In the genomic region with DNA sequence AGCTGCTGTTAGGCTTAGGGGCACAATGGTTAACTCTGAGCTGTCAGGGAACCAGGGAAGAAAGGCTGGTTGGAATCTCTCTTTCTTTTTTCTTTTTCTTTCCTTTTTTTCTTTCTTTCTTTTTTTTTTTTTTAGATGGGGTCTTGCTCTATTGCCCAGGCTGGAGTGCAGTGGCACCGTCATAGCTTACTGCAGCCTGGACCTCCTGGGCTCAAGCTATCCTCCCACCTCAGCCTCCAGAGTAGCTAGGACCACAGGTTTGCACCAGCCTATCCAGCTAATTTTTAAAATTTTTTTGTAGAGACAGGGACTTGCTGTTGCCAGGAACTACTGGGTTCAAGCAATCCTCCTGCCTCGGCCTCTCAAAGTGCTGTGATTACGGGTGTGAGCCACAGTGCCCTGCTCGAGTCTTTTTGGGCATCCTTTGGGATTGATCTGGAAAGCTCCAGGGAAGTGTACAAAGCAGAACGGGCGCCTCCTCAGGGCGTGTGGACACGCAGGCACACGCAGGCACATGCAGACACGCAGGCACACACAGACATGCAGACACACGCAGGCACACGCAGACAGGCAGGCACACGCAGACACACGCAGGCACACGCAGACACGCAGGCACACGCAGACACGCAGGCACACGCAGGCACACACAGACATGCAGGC, we compare ENCODE assay signal across 17 cellular contexts.
DNase-seq lines count a peak whose midpoint lies in the region; ATAC-seq, FAIRE-seq and TF ChIP-seq lines count a peak whose summit lies in the region.
"Had no signal": no experiment of that assay in that cellular context is flagged by ENCODE, and none has a peak within 500 bp of the region (broad histone marks: within the 10 kb centered on the region; RNA-seq: fewer than 3 reads in every experiment).

No MANE protein-coding gene starts in this region.

- H2AK5ac ChIP-seq in H1 (ENCODE audit: low read depth, low read length) (peak overlapping the region; percentile 99; the same call in 1 of the 2 replicates), trophoblast cell (ENCODE audit: low read length) (peak overlapping the region; percentile 77)

- TF ChIP-seq RAD21 in A549 (conservative IDR thresholded peaks at IDR 0.05 in 1 of 2, IDR thresholded peaks at IDR 0.05 in 1 of 2) (no peak), HCT116 (IDR thresholded peaks at IDR 0.05; ENCODE audit: low read depth) (no peak), H1 (IDR thresholded peaks at IDR 0.05 in 1 of 2, conservative IDR thresholded peaks at IDR 0.05 in 1 of 2; ENCODE audit: low read depth in 2 of 2, low read length in 2 of 2) (no peak)

- no peak overlapping the region for H4K91ac ChIP-seq in H1 (replicated peaks; ENCODE audit: insufficient read length, low read length)
- peak overlapping the region; percentile 74 for H4K91ac ChIP-seq in trophoblast cell (ENCODE audit: low read depth, low read length)

- no peak overlapping the region for H2AFZ ChIP-seq in HCT116 (ENCODE audit: low read depth, low read length, poor library complexity, severe bottlenecking)
- no peak overlapping the region for H2AFZ ChIP-seq in H1 (ENCODE audit: low read length)
- no peak overlapping the region for H2AFZ ChIP-seq in trophoblast cell (ENCODE audit: insufficient read depth, low read length, poor library complexity)
- H2AFZ ChIP-seq in PC-3 (ENCODE audit: low read length): no peak overlapping the region

- H2BK20ac ChIP-seq in H1 (ENCODE audit: low read length): no peak overlapping the region

- H3K36me3 ChIP-seq in HCT116 (ENCODE audit: control insufficient read depth in 1 of 2, insufficient read depth in 2 of 2, low read length in 2 of 2) (no peaks in the 10 kb centered on the region), H1 (ENCODE audit: control insufficient read depth in 2 of 4, insufficient read depth in 4 of 4, low read length in 3 of 4) (no peaks in the 10 kb centered on the region), trophoblast cell (ENCODE audit: control insufficient read depth in 1 of 2, insufficient read depth in 2 of 2, low read length in 2 of 2) (no peaks in the 10 kb centered on the region), PC-3 (ENCODE audit: low read depth, low read length) (no peaks in the 10 kb centered on the region)

- DNase-seq in A549 (ENCODE audit: low read depth in 1 of 2, low spot score in 1 of 2) (no peak), HCT116 (ENCODE audit: low read depth, low spot score) (no peak), H1 (ENCODE audit: low read depth in 1 of 2, low spot score in 2 of 2) (no peak), trophoblast cell (no peak), AG08395 (ENCODE audit: low spot score) (no peak), PC-3 (no peak), GM10248 (ENCODE audit: extremely low spot score) (no peak), NCI-H446 (lab: John Stamatoyannopoulos, UW) (no peak)
- DNase-seq: ACHN, COR-L47, HCEC 1CT, KBM-7, NCI-H1417 treated with DMSO at 0.1 percent for 48 hours, NCI-H2029, NCI-H774, SHP77, SK-N-SH had no signal

- peaks cover 3% of the 10 kb centered on the region; the same call in 1 of the 2 replicates for H3K23me2 ChIP-seq in H1 (ENCODE audit: low read depth, low read length)

- CTCF ChIA-PET in A549 (lab: Yijun Ruan, JAX): interaction anchor here (0.9 kb wide), 1 partner anchor 101 kb away, joined by 3 read pairs; no protein-coding TSS in a partner anchor
- CTCF ChIA-PET in HCT116 (lab: Charles Lee): no interaction called here
- CTCF ChIA-PET in H1 (lab: Charles Lee; ENCODE audit: partially characterized antibody): interaction anchor here (0.7 to 0.8 kb wide), 2 partner anchors 31 to 51 kb away, joined by 3 read pairs; no protein-coding TSS in a partner anchor
- CTCF ChIA-PET in PC-3 (lab: Charles Lee): no interaction called here
- CTCF ChIA-PET in GM10248 (lab: Yijun Ruan, JAX): interaction anchor here (0.7 to 1.1 kb wide), 2 partner anchors 22 to 36 kb away, joined by 3 to 4 read pairs; no protein-coding TSS in a partner anchor

- no peaks in the 10 kb centered on the region for H3K9me2 ChIP-seq in HCT116 (ENCODE audit: insufficient read depth)
- H3K9me2 ChIP-seq in PC-3 (replicated peaks; ENCODE audit: low read length): no peaks in the 10 kb centered on the region
- H3K9me2 ChIP-seq: SK-N-SH had no signal

- H3K27ac ChIP-seq in A549 (peak overlapping the region; percentile 96; a peak in 5 of 6 replicates), HCT116 (ENCODE audit: low read depth, low read length) (peak overlapping the region; percentile 14; the same call in 1 of the 2 replicates), H1 (ENCODE audit: low read depth, low read length) (no peak overlapping the region), trophoblast cell (ENCODE audit: low read depth, low read length) (no peak overlapping the region), PC-3 (ENCODE audit: low read length) (no peak overlapping the region)

- H2BK12ac ChIP-seq in H1 (ENCODE audit: low read depth, low read length) (peak overlapping the region; percentile 68; the same call in 1 of the 2 replicates), trophoblast cell (ENCODE audit: low read length) (peak overlapping the region; percentile 59)

- 90% methylated on average over 18 of the region's 19 CpGs for WGBS in A549 (ENCODE audit: missing lambda C conversion rate)
- WGBS in H1 (ENCODE audit: extremely low coverage in 1 of 2, insufficient coverage in 1 of 2, insufficient read length in 1 of 2, insufficient replicate concordance in 2 of 2, low coverage in 1 of 2, low lambda C conversion rate in 2 of 2, missing lambda C conversion rate in 1 of 2), 2 experiments: 95% methylated on average over 18 of the region's 19 CpGs; no CpG with 5 or more reads in 1 of the 2 experiments
- WGBS in trophoblast cell (ENCODE audit: extremely low coverage, insufficient coverage, insufficient read length): no CpG with 5 or more reads among the region's 19 CpGs

- H3K23ac ChIP-seq in H1 (ENCODE audit: insufficient read length) (no peak overlapping the region), trophoblast cell (ENCODE audit: low read length) (no peak overlapping the region)

- intact Hi-C loops in HCT116 (cut with micrococcal nuclease) (no loop called here), PC-3 (cut with micrococcal nuclease) (no loop called here)

- H3K4me1 ChIP-seq in A549 (peaks cover 35% of the 10 kb centered on the region), HCT116 (ENCODE audit: control insufficient read depth in 1 of 2, insufficient read depth in 2 of 2, low read length in 2 of 2) (peaks cover 27 to 39% of the 10 kb centered on the region in 2 experiments), H1 (replicated peaks in 1 of 4; ENCODE audit: control insufficient read depth in 3 of 4, insufficient read depth in 4 of 4, low read length in 3 of 4) (peaks cover 0 to 12% (median 7%) of the 10 kb centered on the region in 4 experiments; a peak in 4 of 7 replicates), trophoblast cell (ENCODE audit: control insufficient read depth in 1 of 2, insufficient read depth in 2 of 2, low read length in 2 of 2) (peaks cover 26 to 37% of the 10 kb centered on the region in 2 experiments), PC-3 (ENCODE audit: insufficient read depth, low read length) (peaks cover 22% of the 10 kb centered on the region)

- H3K9me3 ChIP-seq in A549 (no peaks in the 10 kb centered on the region), HCT116 (ENCODE audit: control insufficient read depth in 1 of 2, insufficient read depth in 1 of 2, low read depth in 1 of 2, low read length in 2 of 2) (0 out of 4 replicates have a peak, but pooled peaks cover 0 to 2% of the 10 kb centered on the region in 2 experiments), H1 (ENCODE audit: insufficient read depth in 2 of 2, low read depth in 1 of 2, low read length in 1 of 2) (peaks cover 0 to 8% of the 10 kb centered on the region in 2 experiments; a peak in 1 of 4 replicates), trophoblast cell (ENCODE audit: insufficient read depth, low read depth, low read length) (peaks cover 5% of the 10 kb centered on the region), PC-3 (ENCODE audit: low read length) (no peaks in the 10 kb centered on the region)
- H3K9me3 ChIP-seq: SK-N-SH had no signal

- no peak overlapping the region for H2BK15ac ChIP-seq in H1 (ENCODE audit: low read length)

- POLR2A ChIA-PET in A549 (lab: Yijun Ruan, JAX): no interaction called here
- POLR2A ChIA-PET in HCT116 (lab: Charles Lee): no interaction called here
- POLR2A ChIA-PET in H1 (lab: Charles Lee; ENCODE audit: partially characterized antibody): interaction anchor here (0.7 to 1.3 kb wide), 5 partner anchors 13 to 99 kb away, joined by 3 to 5 read pairs (median 3); no protein-coding TSS in a partner anchor
- POLR2A ChIA-PET in PC-3 (lab: Charles Lee; ENCODE audit: unreplicated experiment): no interaction called here
- POLR2A ChIA-PET in GM10248 (lab: Yijun Ruan, JAX): no interaction called here

- TF ChIP-seq EP300 in A549 (IDR thresholded peaks at IDR 0.05): no peak
- no peak for TF ChIP-seq EP300 in H1 (IDR thresholded peaks at IDR 0.05; ENCODE audit: borderline replicate concordance in 1 of 2, low read depth in 2 of 2, low read length in 2 of 2)

- H3K4me3 ChIP-seq in A549 (no peak overlapping the region), HCT116 (replicated peaks in 1 of 2; ENCODE audit: low read depth in 1 of 2, low read length in 2 of 2) (no peak overlapping the region), H1 (ENCODE audit: extremely low read depth in 1 of 4, insufficient read depth in 2 of 4, low read depth in 3 of 4, low read length in 4 of 4) (no peak overlapping the region), trophoblast cell (ENCODE audit: low read depth, low read length) (peak overlapping the region; percentile 62), PC-3 (ENCODE audit: low read length) (no peak overlapping the region)

- no TSS peak for BruUV-seq in HCT116 (replicated peaks; lab: Mats Ljungman, UMichigan)
- no TSS peak for BruUV-seq in PC-3 (replicated peaks; lab: Mats Ljungman, UMichigan)

- peaks cover 4% of the 10 kb centered on the region for H3F3A ChIP-seq in PC-3 (ENCODE audit: low read length, unreplicated experiment)

- H4K20me1 ChIP-seq in HCT116 (ENCODE audit: insufficient read depth) (no peaks in the 10 kb centered on the region), H1 (replicated peaks in 1 of 2; ENCODE audit: control insufficient read depth in 1 of 2, insufficient read depth in 2 of 2, low read length in 2 of 2) (peaks cover 2 to 5% of the 10 kb centered on the region in 2 experiments), PC-3 (ENCODE audit: low read length) (no peaks in the 10 kb centered on the region)

- ATAC-seq in A549 (no peak), HCT116 (no peak), PC-3 (no peak)

- H2BK120ac ChIP-seq in H1 (replicated peaks; ENCODE audit: low read depth, low read length) (no peak overlapping the region), trophoblast cell (ENCODE audit: insufficient read depth, low read length, poor library complexity) (peak overlapping the region; percentile 10)

- H3K14ac ChIP-seq in H1 (ENCODE audit: insufficient read length): no peak overlapping the region
- no peak overlapping the region for H3K14ac ChIP-seq in trophoblast cell (ENCODE audit: low read length)

- TF ChIP-seq POLR2A in A549 (IDR thresholded peaks at IDR 0.05; ENCODE audit: low read length) (no peak), HCT116 (IDR thresholded peaks at IDR 0.05; ENCODE audit: borderline replicate concordance, extremely low read depth, insufficient read depth, insufficient read length) (no peak), H1 (IDR thresholded peaks at IDR 0.05; ENCODE audit: control extremely low read depth in 1 of 2, low read depth in 2 of 2, low read length in 2 of 2) (no peak)

- TF ChIP-seq CTCF in A549 (IDR thresholded peaks at IDR 0.05) (no peak), HCT116 (IDR thresholded peaks at IDR 0.05 in 2 of 3, conservative IDR thresholded peaks at IDR 0.05 in 1 of 3; ENCODE audit: borderline replicate concordance in 1 of 3, insufficient read depth in 1 of 3, low read depth in 2 of 3, low read length in 2 of 3) (no peak), H1 (IDR thresholded peaks at IDR 0.05; ENCODE audit: control extremely low read depth in 1 of 3, insufficient read depth in 1 of 3, low read depth in 1 of 3, low read length in 3 of 3) (no peak), PC-3 (conservative IDR thresholded peaks at IDR 0.05; ENCODE audit: low read depth, low read length) (no peak), GM10248 (IDR thresholded peaks at IDR 0.05; ENCODE audit: control extremely low read depth, extremely low read depth, low read depth, missing control alignments) (no peak)

- H3K79me1 ChIP-seq in H1 (ENCODE audit: low read depth, low read length) (no peaks in the 10 kb centered on the region), trophoblast cell (ENCODE audit: low read length) (peaks cover 51% of the 10 kb centered on the region)

- RAD21 ChIA-PET in HCT116 (lab: Charles Lee; ENCODE audit: low non-redundant PET in 1 of 2, low total read pairs in 2 of 2, uncharacterized antibody in 2 of 2, unreplicated experiment in 2 of 2): no interaction called here

- no peak for FAIRE-seq in A549 (lab: Jason Lieb, UNC)
- FAIRE-seq in H1 (lab: Jason Lieb, UNC): no peak

- H3K18ac ChIP-seq in H1 (ENCODE audit: extremely low read depth, low read length) (no peak overlapping the region), trophoblast cell (ENCODE audit: low read length) (peak overlapping the region; percentile 15)

- no peak overlapping the region for H4K5ac ChIP-seq in H1 (ENCODE audit: insufficient read length, low read depth, low read length)

- H4K12ac ChIP-seq in trophoblast cell (ENCODE audit: low read depth, low read length): no peak overlapping the region

- no peak overlapping the region for H3K4me2 ChIP-seq in A549
- H3K4me2 ChIP-seq in HCT116 (ENCODE audit: low read length): no peak overlapping the region
- no peak overlapping the region for H3K4me2 ChIP-seq in H1 (ENCODE audit: insufficient read depth in 1 of 2, low read depth in 2 of 2, low read length in 2 of 2)
- H3K4me2 ChIP-seq in trophoblast cell (ENCODE audit: low read length): no peak overlapping the region
- H3K4me2 ChIP-seq in PC-3 (ENCODE audit: low read length): no peak overlapping the region
- H3K4me2 ChIP-seq: SK-N-SH had no signal

- H2BK5ac ChIP-seq in H1 (ENCODE audit: low read depth, low read length) (peak overlapping the region; percentile 86; the same call in 1 of the 2 replicates), trophoblast cell (ENCODE audit: low read depth, low read length, poor library complexity) (no peak overlapping the region)

- H4K8ac ChIP-seq in H1 (ENCODE audit: extremely low read depth, insufficient read depth, low read length): no peak overlapping the region
- H4K8ac ChIP-seq in trophoblast cell (ENCODE audit: low read depth, low read length): no peak overlapping the region

- H3K27me3 ChIP-seq in HCT116 (ENCODE audit: insufficient read depth, low read length): no peaks in the 10 kb centered on the region
- H3K27me3 ChIP-seq in H1 (replicated peaks in 1 of 4; ENCODE audit: control insufficient read depth in 3 of 4, extremely low read depth in 1 of 4, insufficient read depth in 3 of 4, low read length in 3 of 4): no peaks in the 10 kb centered on the region
- H3K27me3 ChIP-seq in trophoblast cell (ENCODE audit: insufficient read depth, low read length): no peaks in the 10 kb centered on the region
- no peaks in the 10 kb centered on the region for H3K27me3 ChIP-seq in PC-3 (ENCODE audit: low read length)

- H3K4ac ChIP-seq in H1 (replicated peaks; ENCODE audit: insufficient read length, low read depth, low read length): no peak overlapping the region
- no peak overlapping the region for H3K4ac ChIP-seq in trophoblast cell (ENCODE audit: low read depth, low read length)

- H3K9ac ChIP-seq in HCT116 (ENCODE audit: low read length) (no peak overlapping the region), H1 (replicated peaks in 1 of 4; ENCODE audit: extremely low read depth in 1 of 4, low read depth in 3 of 4, low read length in 3 of 4) (no peak overlapping the region), trophoblast cell (ENCODE audit: low read length) (no peak overlapping the region), PC-3 (ENCODE audit: low read length) (no peak overlapping the region)
- H3K9ac ChIP-seq: SK-N-SH had no signal

- H3K79me2 ChIP-seq in HCT116 (ENCODE audit: insufficient read depth, low read length): no peaks in the 10 kb centered on the region
- H3K79me2 ChIP-seq in H1 (ENCODE audit: control insufficient read depth in 1 of 2, insufficient read depth in 2 of 2, low read length in 2 of 2): no peaks in the 10 kb centered on the region
- peaks cover 11% of the 10 kb centered on the region for H3K79me2 ChIP-seq in trophoblast cell (ENCODE audit: control insufficient read depth, insufficient read depth, low read length, poor library complexity)
- H3K79me2 ChIP-seq in PC-3 (ENCODE audit: low read length): no peaks in the 10 kb centered on the region

- H3K56ac ChIP-seq in H1 (replicated peaks; ENCODE audit: insufficient read length, low read depth, low read length): no peak overlapping the region

Comparison
In these comparisons a context has a peak if more than half of its experiments do, and no peak if none do; other contexts are left out.
1. H3K27ac ChIP-seq: peak in A549 (2 of 2) and HCT116 (single experiment); none in H1 (single experiment), trophoblast cell (single experiment) and PC-3 (single experiment).
2. CTCF ChIA-PET loops: an anchor here in A549 (0.9 kb wide), H1 (0.7 to 0.8 kb wide) and GM10248 (0.7 to 1.1 kb wide); none called in HCT116 and PC-3.